In genomic region chr12:50505386-50505827, GRCh38 we compare ENCODE assay signal across 8 cellular contexts. TPM values are rescaled to one million over a fixed set of nuclear protein-coding genes. Genes with fewer than 3 reads are reported as not detected.
A peak's percentile ranks its signal among the peaks of the same experiment; 100 is the strongest.
DNase-seq lines count a peak whose midpoint lies in the region; ATAC-seq and TF ChIP-seq lines count a peak whose summit lies in the region.

No MANE protein-coding gene starts in this region.

- H3K9ac ChIP-seq in endocrine pancreas (ENCODE audit: control insufficient read depth, insufficient read depth, low read length) (peak overlapping the region; percentile 84), subcutaneous abdominal adipose tissue (ENCODE audit: low read length in 5 of 5) (peak overlapping the region; percentile 75 to 98 (median 95))

- DNase-seq in CD4-positive, alpha-beta T cell, result peak in 6 of 10 experiments; percentile 14 to 46 (median 20)
- peak; percentile 49 for DNase-seq in activated CD4-positive, CD25-positive, alpha-beta regulatory T cell treated with anti-CD3 and anti-CD28 coated beads, Interleukin-2, amount 50 U/mL, for 72 hours
- no peak for DNase-seq in NCI-H1105 (lab: John Stamatoyannopoulos, UW)

- H3K9me3 ChIP-seq in CD4-positive, alpha-beta T cell (ENCODE audit: control insufficient read depth, low read length), result no peaks in the 10 kb centered on the region
- H3K9me3 ChIP-seq in endocrine pancreas (ENCODE audit: control insufficient read depth, low read length), result no peaks in the 10 kb centered on the region
- H3K9me3 ChIP-seq in mononuclear cell (ENCODE audit: low read depth, low read length), result peaks cover 4% of the 10 kb centered on the region
- H3K9me3 ChIP-seq in subcutaneous abdominal adipose tissue (ENCODE audit: control insufficient read depth in 5 of 5, low read length in 5 of 5), result no peaks in the 10 kb centered on the region

- peaks cover 56% of the 10 kb centered on the region for H3K4me1 Mint-ChIP-seq in CD4-positive, alpha-beta T cell (ENCODE audit: low read depth)

- H3K27ac Mint-ChIP-seq in CD4-positive, alpha-beta T cell, result peak overlapping the region; percentile 85

- H3K4me1 ChIP-seq in endocrine pancreas (ENCODE audit: control insufficient read depth, insufficient read depth, low read length) (peaks cover 29% of the 10 kb centered on the region), mononuclear cell (ENCODE audit: insufficient read depth, low read length) (peaks cover 44% of the 10 kb centered on the region), subcutaneous abdominal adipose tissue (ENCODE audit: control insufficient read depth in 5 of 5, insufficient read depth in 5 of 5, low read length in 5 of 5) (peaks cover 0 to 48% (median 34%) of the 10 kb centered on the region in 5 donors)

- H3K36me3 Mint-ChIP-seq in CD4-positive, alpha-beta T cell (ENCODE audit: low read depth), result peaks cover 12% of the 10 kb centered on the region

- H3K4me3 ChIP-seq in endocrine pancreas (ENCODE audit: control insufficient read depth, insufficient read depth, low read length) (peak overlapping the region; percentile 95), mononuclear cell (ENCODE audit: low read length) (peak overlapping the region; percentile 91), subcutaneous abdominal adipose tissue (ENCODE audit: low read depth in 1 of 5, low read length in 5 of 5) (peak overlapping the region; percentile 85 to 95 (median 88))

- no peaks in the 10 kb centered on the region for H3K9me3 Mint-ChIP-seq in CD4-positive, alpha-beta T cell

- H3K36me3 ChIP-seq in endocrine pancreas (ENCODE audit: control insufficient read depth, insufficient read depth, low read length) (no peaks in the 10 kb centered on the region), subcutaneous abdominal adipose tissue (ENCODE audit: control insufficient read depth in 5 of 5, insufficient read depth in 5 of 5, low read length in 5 of 5) (no peaks in the 10 kb centered on the region)

- H3K27ac ChIP-seq in CD4-positive, alpha-beta T cell (ENCODE audit: low read depth, low read length), result peak overlapping the region; percentile 90
- H3K27ac ChIP-seq in subcutaneous abdominal adipose tissue (ENCODE audit: low read depth, low read length), result peak overlapping the region; percentile 96

- no peaks in the 10 kb centered on the region for H3K27me3 Mint-ChIP-seq in CD4-positive, alpha-beta T cell

- H3K27me3 ChIP-seq in CD4-positive, alpha-beta T cell (ENCODE audit: control insufficient read depth, insufficient read depth, low read length), result no peaks in the 10 kb centered on the region
- no peaks in the 10 kb centered on the region for H3K27me3 ChIP-seq in endocrine pancreas (ENCODE audit: control insufficient read depth, insufficient read depth, low read length)
- H3K27me3 ChIP-seq in mononuclear cell (ENCODE audit: insufficient read depth, low read length), result no peaks in the 10 kb centered on the region
- H3K27me3 ChIP-seq in subcutaneous abdominal adipose tissue (ENCODE audit: control insufficient read depth in 5 of 5, insufficient read depth in 4 of 5, low read length in 5 of 5), result no peaks in the 10 kb centered on the region

- ATAC-seq in CD4-positive, alpha-beta T cell (ENCODE audit: poor library complexity), result peak; percentile 20
- ATAC-seq in GM19395 (IDR thresholded peaks at IDR 0.05; ENCODE audit: unreplicated experiment) (peak; percentile 31), HG03521 (IDR thresholded peaks at IDR 0.05; ENCODE audit: unreplicated experiment) (peak; percentile 27)

- no peak for TF ChIP-seq CTCF in CD4-positive, alpha-beta T cell (IDR thresholded peaks at IDR 0.05)

- CTCF ChIA-PET in CD4-positive, alpha-beta T cell (lab: Charles Lee), result interaction anchor here (0.7 to 5.5 kb wide), 24 partner anchors 9 to 260 kb away, joined by 3 to 57 read pairs (median 5); no protein-coding TSS in a partner anchor

- POLR2A ChIA-PET in CD4-positive, alpha-beta T cell (lab: Charles Lee), result interaction anchor here (0.6 to 5.5 kb wide), 13 partner anchors 8 to 521 kb away, joined by 3 to 75 read pairs (median 4); partner anchors contain the start of gene ATF1

- intact Hi-C loops in CD4-positive, alpha-beta T cell (cut with DNase I, micrococcal nuclease), result loop anchor here (1.0 to 5.0 kb wide), 3 partner anchors 42 to 259 kb away; partner anchors contain the start of gene ATF1 (in 1 of the 2)

- peak overlapping the region; percentile 99 for H3K4me3 Mint-ChIP-seq in CD4-positive, alpha-beta T cell

RNA-seq across cellular contexts. Expression of gene DIP2B, which starts 0.6 kb away (rescaled TPM):
- total RNA-seq in CD4-positive, alpha-beta T cell, result 10 to 100 TPM; 29.5 to 30.0 TPM
- 39.9 TPM for total RNA-seq in mononuclear cell
